In genomic region chr12:104921340-104921739, GRCh38 we compare ENCODE assay signal across 19 cellular contexts. TPM values are rescaled to one million over a fixed set of nuclear protein-coding genes. Genes with fewer than 3 reads are reported as not detected.
DNase-seq lines count a peak whose midpoint lies in the region; ATAC-seq, FAIRE-seq and TF ChIP-seq lines count a peak whose summit lies in the region.
"Had no signal": no experiment of that assay in that cellular context is flagged by ENCODE, and none has a peak within 500 bp of the region (broad histone marks: within the 10 kb centered on the region; RNA-seq: fewer than 3 reads in every experiment).

No MANE protein-coding gene starts in this region.

- POLR2A ChIA-PET in HepG2 (lab: Yijun Ruan, JAX), result no interaction called here

- H3K4me1 ChIP-seq in HepG2 (ENCODE audit: insufficient read depth, low read length) (no peaks in the 10 kb centered on the region), right lobe of liver (no peaks in the 10 kb centered on the region), adipocyte (ENCODE audit: control insufficient read depth, insufficient read depth, low read length) (no peaks in the 10 kb centered on the region)
- H3K4me1 ChIP-seq: A549; BLaER1 treated with 17β-estradiol and CSF1 and Interleukin-3, amounts not matched to agents 10 nM and 100 nM; Caco-2 had no signal

- H4K20me1 ChIP-seq in HepG2 (ENCODE audit: insufficient read depth, low read length), result no peaks in the 10 kb centered on the region; the same call in 1 of the 2 replicates
- H4K20me1 ChIP-seq: BLaER1 treated with 17β-estradiol and CSF1 and Interleukin-3, amounts not matched to agents 10 nM and 100 nM had no signal

- H3K79me2 ChIP-seq in HepG2 (ENCODE audit: insufficient read depth, low read length), result no peaks in the 10 kb centered on the region

- DNase-seq in HepG2 (ENCODE audit: low spot score), result no peak
- DNase-seq in right lobe of liver, result no peak
- DNase-seq in adipocyte (ENCODE audit: low read depth), result no peak
- DNase-seq in chondrocyte (ENCODE audit: low spot score), result no peak
- DNase-seq in occipital lobe (lab: John Stamatoyannopoulos, UW), result no peak
- DNase-seq: AML-193; Caco-2; Calu3; CD4-positive, alpha-beta T cell; CD8-positive, alpha-beta T cell; DMS79 treated with DMSO at 0.1 percent for 48 hours; GF-D8 had no signal

- H2AFZ ChIP-seq in HepG2 (ENCODE audit: low read length), result no peak overlapping the region

- peaks cover 16% of the 10 kb centered on the region for H3K4me1 Mint-ChIP-seq in chondrocyte (ENCODE audit: low read depth)
- H3K4me1 Mint-ChIP-seq: B cell had no signal

- H3K36me3 Mint-ChIP-seq in chondrocyte (ENCODE audit: low read depth), result peaks cover 4% of the 10 kb centered on the region
- H3K36me3 Mint-ChIP-seq: CD8-positive, alpha-beta T cell had no signal

- H3K36me3 ChIP-seq in HepG2 (replicated peaks in 1 of 2; ENCODE audit: control insufficient read depth in 1 of 2, insufficient read depth in 2 of 2, low read length in 2 of 2) (no peaks in the 10 kb centered on the region), right lobe of liver (peaks cover 0 to 3% (median 0%) of the 10 kb centered on the region in 4 donors), adipocyte (ENCODE audit: control insufficient read depth, insufficient read depth, low read length, severe bottlenecking) (peaks cover 4% of the 10 kb centered on the region)
- H3K36me3 ChIP-seq: BLaER1 treated with 17β-estradiol and CSF1 and Interleukin-3, amounts not matched to agents 10 nM and 100 nM had no signal

- H3K27ac ChIP-seq in HepG2 (ENCODE audit: extremely low read length, insufficient read depth, low read length), result no peak overlapping the region
- no peak overlapping the region for H3K27ac ChIP-seq in right lobe of liver
- H3K27ac ChIP-seq: 22Rv1; A549; BLaER1 treated with 17β-estradiol and CSF1 and Interleukin-3, amounts not matched to agents 10 nM and 100 nM; C4-2B had no signal

- no peak for FAIRE-seq in HepG2 (lab: Jason Lieb, UNC)
- FAIRE-seq: A549, D721Med, GM12891 had no signal

- H3K4me3 Mint-ChIP-seq in chondrocyte (ENCODE audit: unreplicated experiment), result no peak overlapping the region
- H3K4me3 Mint-ChIP-seq: B cell; CD4-positive, alpha-beta T cell; CD8-positive, alpha-beta T cell had no signal

- intact Hi-C loops in HepG2 (cut with micrococcal nuclease; ENCODE audit: unreplicated experiment) (no loop called here), right lobe of liver (cut with DNase I) (no loop called here)

- H3K9me3 Mint-ChIP-seq in chondrocyte (ENCODE audit: low read depth), result peaks cover 18% of the 10 kb centered on the region

- TF ChIP-seq CTCF in HepG2 (CRISPR knock-in tag; IDR thresholded peaks at IDR 0.05) (no peak), right lobe of liver (IDR thresholded peaks at IDR 0.05) (no peak), chondrocyte (IDR thresholded peaks at IDR 0.05) (no peak)

- H3K9me3 ChIP-seq in HepG2 (ENCODE audit: low read length) (peaks cover 10% of the 10 kb centered on the region), right lobe of liver (no peaks in the 10 kb centered on the region), adipocyte (ENCODE audit: control insufficient read depth, low read length) (peaks cover 7% of the 10 kb centered on the region)

- in situ Hi-C loops in HepG2 (cut with HindIII; ENCODE audit: extremely low pct_ligation_motif_present, low pct_unique_long_range_greater_than_20kb), result no loop called here

- ATAC-seq in HepG2 (no peak), right lobe of liver (no peak)
- ATAC-seq: A549; CD8-positive, alpha-beta T cell had no signal

- TF ChIP-seq POLR2A in HepG2 (IDR thresholded peaks at IDR 0.05; ENCODE audit: insufficient read depth in 1 of 2, low read depth in 2 of 2, low read length in 2 of 2), result no peak
- no peak for TF ChIP-seq POLR2A in right lobe of liver (IDR thresholded peaks at IDR 0.05)

- H3K4me2 ChIP-seq in HepG2 (ENCODE audit: low read depth, low read length), result no peak overlapping the region
- H3K4me2 ChIP-seq: A549; BLaER1 treated with 17β-estradiol and CSF1 and Interleukin-3, amounts not matched to agents 10 nM and 100 nM had no signal

- TF ChIP-seq RAD21 in HepG2 (CRISPR knock-in tag; IDR thresholded peaks at IDR 0.05), result no peak

- H3K9ac ChIP-seq in HepG2 (ENCODE audit: insufficient read depth, low read depth, low read length) (no peak overlapping the region), adipocyte (ENCODE audit: low read length) (no peak overlapping the region)
- H3K9ac ChIP-seq: BLaER1 treated with 17β-estradiol and CSF1 and Interleukin-3, amounts not matched to agents 10 nM and 100 nM had no signal

- no TSS peak for BruUV-seq in HepG2 (replicated peaks; lab: Mats Ljungman, UMichigan)

- H3K27me3 ChIP-seq in HepG2 (ENCODE audit: control insufficient read depth in 1 of 2, insufficient read depth in 2 of 2, low read length in 2 of 2) (no peaks in the 10 kb centered on the region), right lobe of liver (no peaks in the 10 kb centered on the region), adipocyte (replicated peaks; ENCODE audit: control insufficient read depth, insufficient read depth, low read length) (no peaks in the 10 kb centered on the region)
- H3K27me3 ChIP-seq: BLaER1 treated with 17β-estradiol and CSF1 and Interleukin-3, amounts not matched to agents 10 nM and 100 nM had no signal

- no peak overlapping the region for H3K27ac Mint-ChIP-seq in chondrocyte (ENCODE audit: unreplicated experiment)
- H3K27ac Mint-ChIP-seq: B cell; CD4-positive, alpha-beta T cell; CD8-positive, alpha-beta T cell had no signal

- CTCF ChIA-PET in HepG2 (lab: Yijun Ruan, JAX; ENCODE audit: low intra/inter-chr PET ratio, low total read pairs), result no interaction called here

- no peak for TF ChIP-seq EP300 in HepG2 (IDR thresholded peaks at IDR 0.05; ENCODE audit: low read depth in 2 of 2, low read length in 2 of 2)
- TF ChIP-seq EP300 in HepG2 (CRISPR knock-in tag; IDR thresholded peaks at IDR 0.05; ENCODE audit: borderline replicate concordance), result no peak

- no peaks in the 10 kb centered on the region for H3K27me3 Mint-ChIP-seq in chondrocyte (ENCODE audit: low read depth)
- H3K27me3 Mint-ChIP-seq: B cell; CD4-positive, alpha-beta T cell had no signal

- H3K4me3 ChIP-seq in HepG2 (replicated peaks in 1 of 3; ENCODE audit: insufficient read depth in 1 of 3, low read depth in 2 of 3, low read length in 3 of 3), result no peak overlapping the region
- H3K4me3 ChIP-seq in right lobe of liver, result no peak overlapping the region
- H3K4me3 ChIP-seq in adipocyte (ENCODE audit: low read length), result peak overlapping the region; percentile 1
- H3K4me3 ChIP-seq: A549; BLaER1 treated with 17β-estradiol and CSF1 and Interleukin-3, amounts not matched to agents 10 nM and 100 nM had no signal

TF ChIP-seq in HepG2, 621 proteins besides CTCF, POLR2A, EP300 and RAD21:
- no peak for TF ChIP-seq ZNF30 (CRISPR knock-in tag; IDR thresholded peaks at IDR 0.05)
- TF ChIP-seq KLF12 (CRISPR knock-in tag; IDR thresholded peaks at IDR 0.05; ENCODE audit: borderline replicate concordance), result no peak
- peak; percentile 35; the same call in 1 of the 2 replicates for TF ChIP-seq ZNF136 (CRISPR knock-in tag; IDR thresholded peaks at IDR 0.05; ENCODE audit: low read depth)

RNA-seq across cellular contexts. Expression of gene SLC41A2, which starts 36.8 kb away (rescaled TPM):
- total RNA-seq in HepG2 (2016; rRNA removed; fragmentation: Illumina TruSeq; extraction: Trizol) (12.8 and 14.7 TPM in 2 replicates), right lobe of liver (100 to 1,000 TPM in 3 of 6 experiments, 10 to 100 TPM in 3; 64.1 to 115 (median 99.2) TPM), chondrocyte (46.0 to 54.6 TPM (median 46.8 TPM) in 3 replicates), occipital lobe (190 TPM)
- 31.7 and 33.7 TPM in 2 replicates for total RNA-seq in HepG2 (2016; cell fraction: cytosol; rRNA removed; fragmentation: Illumina TruSeq; extraction: Trizol; ENCODE audit: low read depth)
- 11.6 and 15.0 TPM in 2 replicates for total RNA-seq in HepG2 (2016; cell fraction: insoluble cytoplasmic fraction; rRNA removed; fragmentation: Illumina TruSeq; extraction: Trizol)
- 17.1 and 21.1 TPM in 2 replicates for total RNA-seq in HepG2 (2016; cell fraction: membrane; rRNA removed; fragmentation: Illumina TruSeq; extraction: Trizol)
- total RNA-seq in HepG2 (2016; cell fraction: nucleus; rRNA removed; fragmentation: Illumina TruSeq; extraction: Trizol), result 16.4 and 18.7 TPM in 2 replicates
- polyA plus RNA-seq in HepG2 (2011; rRNA removed), result 1.8 and 2.3 TPM in 2 replicates
- 1.1 and 1.8 TPM in 2 replicates for polyA plus RNA-seq in HepG2 (2011; cell fraction: cytosol; rRNA removed)
- 0.87 and 1.7 TPM in 2 replicates for polyA plus RNA-seq in HepG2 (2011; cell fraction: nucleus; rRNA removed)
- 2.7 and 3.3 TPM in 2 replicates for polyA plus RNA-seq in HepG2 (2012)
- polyA plus RNA-seq in HepG2 (2016; cell fraction: cytosol; fragmentation: Illumina TruSeq; extraction: Trizol; ENCODE audit: low read depth), result 1.3 and 2.5 TPM in 2 replicates
- 4.1 and 5.4 TPM in 2 replicates for polyA plus RNA-seq in HepG2 (2016; cell fraction: insoluble cytoplasmic fraction; fragmentation: Illumina TruSeq; extraction: Trizol; ENCODE audit: low read depth)
- polyA plus RNA-seq in HepG2 (2016; cell fraction: membrane; fragmentation: Illumina TruSeq; extraction: Trizol; ENCODE audit: low read depth), result 3.6 and 4.1 TPM in 2 replicates
- polyA plus RNA-seq in HepG2 (2016; cell fraction: nucleus; fragmentation: Illumina TruSeq; extraction: Trizol; ENCODE audit: insufficient read depth, low read depth), result 7.4 and 9.8 TPM in 2 replicates
- 4.2 and 6.5 TPM in 2 replicates for polyA minus RNA-seq in HepG2 (2011; rRNA and poly(A)+ RNA removed; ENCODE audit: low replicate concordance)
- polyA minus RNA-seq in HepG2 (2011; cell fraction: cytosol; rRNA and poly(A)+ RNA removed), result 4.3 and 4.8 TPM in 2 replicates
- 8.4 and 10.4 TPM in 2 replicates for polyA minus RNA-seq in HepG2 (2011; cell fraction: nucleus; rRNA and poly(A)+ RNA removed)
